In genomic region chr1:152479792-152480595, GRCh38 we compare ENCODE assay signal across 8 cellular contexts. TPM values are rescaled to one million over a fixed set of nuclear protein-coding genes. Genes with fewer than 3 reads are reported as not detected.
A peak's percentile ranks its signal among the peaks of the same experiment; 100 is the strongest.
DNase-seq lines count a peak whose midpoint lies in the region; FAIRE-seq and TF ChIP-seq lines count a peak whose summit lies in the region.

No MANE protein-coding gene starts in this region.

- no peak overlapping the region for H3K4me3 ChIP-seq in trophoblast cell (ENCODE audit: low read depth, low read length)

- H2BK12ac ChIP-seq in trophoblast cell (ENCODE audit: low read length), result no peak overlapping the region

- no peak overlapping the region for H3K9ac ChIP-seq in trophoblast cell (ENCODE audit: low read length)

- H3K79me1 ChIP-seq in trophoblast cell (ENCODE audit: low read length), result no peaks in the 10 kb centered on the region

- no peak overlapping the region for H3K4me2 ChIP-seq in trophoblast cell (ENCODE audit: low read length)

- H3K36me3 ChIP-seq in trophoblast cell (ENCODE audit: control insufficient read depth in 1 of 2, insufficient read depth in 2 of 2, low read length in 2 of 2), result no peaks in the 10 kb centered on the region

- H4K91ac ChIP-seq in trophoblast cell (ENCODE audit: low read depth, low read length), result no peak overlapping the region

- no CpG with 5 or more reads among the region's 10 CpGs for WGBS in trophoblast cell (ENCODE audit: extremely low coverage, insufficient coverage, insufficient read length)

- no peaks in the 10 kb centered on the region for H3K79me2 ChIP-seq in trophoblast cell (ENCODE audit: control insufficient read depth, insufficient read depth, low read length, poor library complexity)

- no peak overlapping the region for H2BK5ac ChIP-seq in trophoblast cell (ENCODE audit: low read depth, low read length, poor library complexity)

- H3K27ac ChIP-seq in VCaP, result no peak overlapping the region
- no peak overlapping the region for H3K27ac ChIP-seq in trophoblast cell (ENCODE audit: low read depth, low read length)

- no peak for DNase-seq in D721Med (ENCODE audit: insufficient read length, low spot score)
- peak; percentile 45 for DNase-seq in HuH-7 (ENCODE audit: low spot score)
- peak; percentile 36 for DNase-seq in cerebellar cortex (ENCODE audit: low spot score)
- DNase-seq in trophoblast cell, result peak; percentile 55 to 82
- DNase-seq in GOT3 (lab: John Stamatoyannopoulos, UW), result no peak
- no peak for DNase-seq in GDM1 (lab: John Stamatoyannopoulos, UW)
- no peak for DNase-seq in midbrain (lab: John Stamatoyannopoulos, UW)

- H2BK120ac ChIP-seq in trophoblast cell (ENCODE audit: insufficient read depth, low read length, poor library complexity), result no peak overlapping the region

- no peak overlapping the region for H4K12ac ChIP-seq in trophoblast cell (ENCODE audit: low read depth, low read length)

- no peak overlapping the region for H2AFZ ChIP-seq in trophoblast cell (ENCODE audit: insufficient read depth, low read length, poor library complexity)

- H3K27me3 ChIP-seq in trophoblast cell (ENCODE audit: insufficient read depth, low read length), result no peaks in the 10 kb centered on the region

- peaks cover 33% of the 10 kb centered on the region for H3K9me3 ChIP-seq in trophoblast cell (ENCODE audit: insufficient read depth, low read depth, low read length)

- H3K18ac ChIP-seq in trophoblast cell (ENCODE audit: low read length), result no peak overlapping the region

- TF ChIP-seq CTCF in D721Med (IDR thresholded peaks at IDR 0.05; ENCODE audit: insufficient read depth, missing control alignments) (peak; percentile 31), VCaP (conservative IDR thresholded peaks at IDR 0.05) (0 out of 2 replicates have a peak, but pooled peaks have one; percentile 27)

- no peak overlapping the region for H3K4ac ChIP-seq in trophoblast cell (ENCODE audit: low read depth, low read length)

- no peak overlapping the region for H2AK5ac ChIP-seq in trophoblast cell (ENCODE audit: low read length)

- H3K4me1 ChIP-seq in trophoblast cell (ENCODE audit: control insufficient read depth in 1 of 2, insufficient read depth in 2 of 2, low read length in 2 of 2), result no peaks in the 10 kb centered on the region

- FAIRE-seq in D721Med (lab: Jason Lieb, UNC), result no peak

- no peak overlapping the region for H3K14ac ChIP-seq in trophoblast cell (ENCODE audit: low read length)

- H3K23ac ChIP-seq in trophoblast cell (ENCODE audit: low read length), result no peak overlapping the region

- no peak overlapping the region for H4K8ac ChIP-seq in trophoblast cell (ENCODE audit: low read depth, low read length)

RNA-seq across cellular contexts. Expression of gene LCE5A, which starts 30.6 kb away (rescaled TPM):
- polyA plus RNA-seq in trophoblast cell (2013), result not detected in 2 replicates

RNA-seq across cellular contexts. Expression of gene CRCT1, which starts 34.3 kb away (rescaled TPM):
- polyA plus RNA-seq in trophoblast cell (2013), result not detected in 2 replicates

Comparison
In these comparisons a context has a peak if more than half of its experiments do, and no peak if none do; other contexts are left out.
1. DNase-seq: peak in HuH-7 (single experiment), cerebellar cortex (single experiment) and trophoblast cell (2 of 2); none in D721Med (single experiment), GOT3 (single experiment), GDM1 (single experiment) and midbrain (single experiment).